ENCODE assay signal across 10 cellular contexts in the genomic region with DNA sequence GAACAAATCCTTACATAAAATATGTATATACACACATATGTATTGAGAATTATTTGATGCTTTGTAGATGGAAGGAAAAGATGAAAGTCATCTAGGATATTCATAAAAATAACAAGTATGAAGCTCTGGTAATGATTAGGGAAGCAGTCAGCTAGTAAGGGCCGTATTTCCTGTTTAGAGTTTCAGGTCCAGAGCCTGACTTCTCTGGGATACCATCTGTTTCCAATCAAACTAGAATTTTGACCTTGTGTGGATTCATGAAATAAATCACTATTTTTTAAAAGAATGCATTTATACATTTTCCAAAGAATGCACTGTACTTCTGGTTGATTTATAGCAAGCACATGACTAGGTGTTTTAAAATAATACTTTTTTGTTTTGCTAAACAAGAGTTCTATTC.
DNase-seq lines count a peak whose midpoint lies in the region; ATAC-seq, FAIRE-seq and TF ChIP-seq lines count a peak whose summit lies in the region.
"Had no signal": no experiment of that assay in that cellular context is flagged by ENCODE, and none has a peak within 500 bp of the region (broad histone marks: within the 10 kb centered on the region; RNA-seq: fewer than 3 reads in every experiment).

No MANE protein-coding gene starts in this region.

- H3K27me3 ChIP-seq in OCI-LY3 (ENCODE audit: low read depth, low read length): no peaks in the 10 kb centered on the region
- H3K27me3 ChIP-seq in pancreas: no peaks in the 10 kb centered on the region
- no peaks in the 10 kb centered on the region for H3K27me3 ChIP-seq in aorta (ENCODE audit: control insufficient read depth in 1 of 2, insufficient read depth in 2 of 2, low read length in 1 of 2)

- TF ChIP-seq CTCF in OCI-LY3 (IDR thresholded peaks at IDR 0.05; ENCODE audit: low read depth, low read length): no peak
- no peak for TF ChIP-seq CTCF in endothelial cell (IDR thresholded peaks at IDR 0.05; ENCODE audit: unreplicated experiment)
- no peak for TF ChIP-seq CTCF in pancreas (IDR thresholded peaks at IDR 0.05)

- H3K27ac ChIP-seq in OCI-LY3 (ENCODE audit: low read length) (peak overlapping the region; percentile 36), pancreas (peak overlapping the region in 2 of 4 donors; percentile 2 to 50), aorta (ENCODE audit: low read depth in 1 of 2, low read length in 2 of 2) (no peak overlapping the region)

- H3K4me1 ChIP-seq in OCI-LY3 (ENCODE audit: low read length) (peaks cover 77% of the 10 kb centered on the region), pancreas (peaks cover 9 to 31% (median 18%) of the 10 kb centered on the region in 3 donors), aorta (ENCODE audit: control insufficient read depth in 1 of 2, insufficient read depth in 2 of 2, low read length in 2 of 2) (peaks cover 0 to 3% of the 10 kb centered on the region in 2 donors)

- DNase-seq in NCI-H146 (lab: John Stamatoyannopoulos, UW) (peak; percentile 17), NCI-H146 treated with DMSO at 0.1 percent for 48 hours (lab: John Stamatoyannopoulos, UW; ENCODE audit: unreplicated experiment) (no peak), endothelial cell (ENCODE audit: low spot score) (no peak), pancreas (no peak), aorta (no peak)
- no peak for DNase-seq in stimulated activated naive CD8-positive, alpha-beta T cell treated with anti-CD3 and anti-CD28 coated beads, Interleukin-15, amount 100 ng/mL, for 72 hours
- DNase-seq: activated CD8-positive, alpha-beta T cell treated with anti-CD3 and anti-CD28 coated beads for 36 hours had no signal

- peaks cover 17% of the 10 kb centered on the region for H3K4me1 Mint-ChIP-seq in endothelial cell (ENCODE audit: unreplicated experiment)
- peaks cover 26% of the 10 kb centered on the region for H3K4me1 Mint-ChIP-seq in stimulated activated naive CD8-positive, alpha-beta T cell treated with anti-CD3 and anti-CD28 coated beads, Interleukin-15, amount 100 ng/mL, for 72 hours

- intact Hi-C loops in pancreas (cut with DNase I): no loop called here
- intact Hi-C loops in aorta (cut with DNase I): no loop called here

- no peaks in the 10 kb centered on the region for H4K20me1 ChIP-seq in OCI-LY3 (ENCODE audit: insufficient read depth, low read length)

- 59 to 70% methylated on average over 1 of the region's 1 CpG for WGBS in pancreas, 2 donors
- WGBS in aorta, 2 donors: 49 to 56% methylated on average over 1 of the region's 1 CpG

- peaks cover 2% of the 10 kb centered on the region for H3K27me3 Mint-ChIP-seq in endothelial cell (ENCODE audit: unreplicated experiment)
- no peaks in the 10 kb centered on the region for H3K27me3 Mint-ChIP-seq in stimulated activated naive CD8-positive, alpha-beta T cell treated with anti-CD3 and anti-CD28 coated beads, Interleukin-15, amount 100 ng/mL, for 72 hours
- H3K27me3 Mint-ChIP-seq: activated CD8-positive, alpha-beta T cell treated with anti-CD3 and anti-CD28 coated beads for 36 hours had no signal

- FAIRE-seq in pancreas (lab: Jason Lieb, UNC): no peak
- FAIRE-seq: GM12891 had no signal

- no peaks in the 10 kb centered on the region for H3K9me3 Mint-ChIP-seq in endothelial cell (ENCODE audit: unreplicated experiment)
- no peaks in the 10 kb centered on the region for H3K9me3 Mint-ChIP-seq in stimulated activated naive CD8-positive, alpha-beta T cell treated with anti-CD3 and anti-CD28 coated beads, Interleukin-15, amount 100 ng/mL, for 72 hours
- H3K9me3 Mint-ChIP-seq: activated CD8-positive, alpha-beta T cell treated with anti-CD3 and anti-CD28 coated beads for 36 hours had no signal

- H3K9me3 ChIP-seq in OCI-LY3 (ENCODE audit: insufficient read depth, low read length): no peaks in the 10 kb centered on the region
- H3K9me3 ChIP-seq in pancreas: no peaks in the 10 kb centered on the region
- H3K9me3 ChIP-seq in aorta (ENCODE audit: control insufficient read depth, low read length): no peaks in the 10 kb centered on the region

- no peak overlapping the region for H2AFZ ChIP-seq in OCI-LY3 (ENCODE audit: low read depth, low read length)

- H3K36me3 Mint-ChIP-seq in endothelial cell (ENCODE audit: low read depth, unreplicated experiment): no peaks in the 10 kb centered on the region

- H3K27ac Mint-ChIP-seq in endothelial cell (ENCODE audit: unreplicated experiment): peak overlapping the region; percentile 18
- H3K27ac Mint-ChIP-seq in stimulated activated naive CD8-positive, alpha-beta T cell treated with anti-CD3 and anti-CD28 coated beads, Interleukin-15, amount 100 ng/mL, for 72 hours: no peak overlapping the region
- H3K27ac Mint-ChIP-seq: activated CD8-positive, alpha-beta T cell treated with anti-CD3 and anti-CD28 coated beads for 36 hours had no signal

- H3K4me3 ChIP-seq in OCI-LY3 (ENCODE audit: low read length): peak overlapping the region; percentile 70
- no peak overlapping the region for H3K4me3 ChIP-seq in pancreas
- H3K4me3 ChIP-seq in aorta (ENCODE audit: low read length in 2 of 2): no peak overlapping the region

- peak overlapping the region; percentile 49; the same call in 1 of the 2 replicates for H3K9ac ChIP-seq in OCI-LY3 (ENCODE audit: low read length)

- H3K4me3 Mint-ChIP-seq in endothelial cell (ENCODE audit: unreplicated experiment): no peak overlapping the region
- H3K4me3 Mint-ChIP-seq in stimulated activated naive CD8-positive, alpha-beta T cell treated with anti-CD3 and anti-CD28 coated beads, Interleukin-15, amount 100 ng/mL, for 72 hours: no peak overlapping the region
- H3K4me3 Mint-ChIP-seq: activated CD8-positive, alpha-beta T cell treated with anti-CD3 and anti-CD28 coated beads for 36 hours had no signal

- H3K4me2 ChIP-seq in OCI-LY3 (ENCODE audit: low read length): peak overlapping the region; percentile 39

- H3K36me3 ChIP-seq in OCI-LY3 (replicated peaks; ENCODE audit: low read depth, low read length): no peaks in the 10 kb centered on the region
- no peaks in the 10 kb centered on the region for H3K36me3 ChIP-seq in pancreas
- H3K36me3 ChIP-seq in aorta (ENCODE audit: control insufficient read depth in 1 of 2, insufficient read depth in 2 of 2, low read length in 1 of 2): no peaks in the 10 kb centered on the region

- peaks cover 55% of the 10 kb centered on the region for H3K79me2 ChIP-seq in OCI-LY3 (ENCODE audit: low read length)

- ATAC-seq in pancreas (peak in 3 of 4 donors; percentile 54 to 67 (median 62)), HG02870 (IDR thresholded peaks at IDR 0.05; ENCODE audit: unreplicated experiment) (no peak), aorta (ENCODE audit: low FRiP score) (no peak)
- no peak for ATAC-seq in stimulated activated naive CD8-positive, alpha-beta T cell treated with anti-CD3 and anti-CD28 coated beads, Interleukin-15, amount 100 ng/mL, for 72 hours
- ATAC-seq: activated CD8-positive, alpha-beta T cell treated with anti-CD3 and anti-CD28 coated beads for 36 hours had no signal

Comparison
In these comparisons a context has a peak if more than half of its experiments do, and no peak if none do; other contexts are left out.
1. ATAC-seq: peak in pancreas (3 of 4); none in HG02870 (single experiment), aorta (single experiment) and stimulated activated naive CD8-positive, alpha-beta T cell treated with anti-CD3 and anti-CD28 coated beads, Interleukin-15, amount 100 ng/mL, for 72 hours (single experiment).